Comparison of ENCODE assay signal across 8 cellular contexts in the genomic region with DNA sequence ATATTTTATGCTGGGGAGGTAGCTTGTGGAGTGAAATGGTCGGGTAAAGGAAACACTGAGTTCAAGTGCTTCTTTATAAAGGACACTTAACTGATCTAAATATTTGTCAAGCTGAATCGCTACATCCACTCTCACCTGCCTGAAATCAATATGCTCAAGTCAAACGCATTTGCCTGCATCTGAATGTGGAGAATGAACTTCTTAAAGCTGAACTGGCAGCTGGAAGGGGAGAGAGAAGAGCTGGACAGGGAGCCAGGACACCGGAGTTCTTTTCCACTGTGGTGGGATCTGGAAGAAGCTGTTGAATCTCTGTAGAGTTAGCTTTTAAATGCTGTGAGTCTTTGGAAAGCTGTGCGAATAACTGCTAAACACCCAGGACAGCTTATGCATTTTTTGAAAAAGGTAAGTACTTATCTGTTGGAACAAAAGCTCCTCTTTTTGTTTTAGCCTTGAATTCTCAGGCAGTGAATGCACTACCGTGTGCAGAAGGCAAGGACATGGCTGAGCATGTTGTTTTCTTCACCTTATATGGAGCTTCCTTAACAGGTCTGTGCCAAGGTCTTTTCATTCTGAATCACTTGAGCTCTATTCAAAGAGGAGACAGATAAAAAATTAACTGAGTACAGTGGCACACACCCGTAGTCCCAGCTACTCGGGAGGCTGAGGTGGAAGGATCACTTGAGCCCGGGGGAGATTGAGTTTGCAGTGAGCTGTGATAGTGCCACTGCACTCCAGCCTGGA.
DNase-seq lines count a peak whose midpoint lies in the region; ATAC-seq and TF ChIP-seq lines count a peak whose summit lies in the region.

No MANE protein-coding gene starts in this region.

- TF ChIP-seq EP300 in stomach (IDR thresholded peaks at IDR 0.05), result no peak

- no peak for TF ChIP-seq POLR2A in stomach (IDR thresholded peaks at IDR 0.05)

- H3K27ac Mint-ChIP-seq in activated CD4-positive, alpha-beta T cell treated with anti-CD3 and anti-CD28 coated beads for 36 hours, result peak overlapping the region; percentile 80

- H3K36me3 Mint-ChIP-seq in activated CD4-positive, alpha-beta T cell treated with anti-CD3 and anti-CD28 coated beads for 36 hours (ENCODE audit: low read depth), result no peaks in the 10 kb centered on the region

- peak; percentile 21 for DNase-seq in activated CD4-positive, alpha-beta T cell treated with anti-CD3 and anti-CD28 coated beads for 36 hours
- DNase-seq in activated CD4-positive, alpha-beta T cell treated with anti-CD3 and anti-CD28 coated beads, Interleukin-2, amount 50 U/mL, for 1 hour, result no peak
- DNase-seq in NCI-H510A (lab: John Stamatoyannopoulos, UW) (peak; percentile 15), stomach (no peak), SIG-M5 (lab: John Stamatoyannopoulos, UW) (no peak), Kasumi-1 (lab: John Stamatoyannopoulos, UW) (no peak), HEK293T (ENCODE audit: extremely low spot score) (no peak)

- ATAC-seq in activated CD4-positive, alpha-beta T cell treated with anti-CD3 and anti-CD28 coated beads for 36 hours, result peak; percentile 63

- H3K27ac ChIP-seq in esophagus (ENCODE audit: low read depth in 2 of 2, low read length in 1 of 2) (peak overlapping the region; percentile 88 to 94), stomach (peak overlapping the region in 4 of 5 donors; percentile 31 to 67 (median 62))

- CTCF ChIA-PET in activated CD4-positive, alpha-beta T cell treated with anti-CD3 and anti-CD28 coated beads for 36 hours (lab: Charles Lee), result interaction anchor here (0.9 to 2.6 kb wide), 4 partner anchors 10 to 121 kb away, joined by 3 to 17 read pairs (median 5); no protein-coding TSS in a partner anchor
- CTCF ChIA-PET in HEK293T (lab: Yijun Ruan, JAX), result no interaction called here

- WGBS in esophagus, 2 donors, result 35 to 45% methylated on average over 9 of the region's 9 CpGs
- WGBS in stomach, 5 donors, result 50 to 59% (median 53%) methylated on average over 9 of the region's 9 CpGs

- peaks cover 15% of the 10 kb centered on the region for H3K4me1 Mint-ChIP-seq in activated CD4-positive, alpha-beta T cell treated with anti-CD3 and anti-CD28 coated beads for 36 hours

- H3K4me3 Mint-ChIP-seq in activated CD4-positive, alpha-beta T cell treated with anti-CD3 and anti-CD28 coated beads for 36 hours, result no peak overlapping the region

- peaks cover 0 to 3% of the 10 kb centered on the region in 2 donors for H3K9me3 ChIP-seq in esophagus (ENCODE audit: control insufficient read depth in 2 of 2, insufficient read depth in 1 of 2, low read depth in 1 of 2, low read length in 1 of 2)
- H3K9me3 ChIP-seq in stomach, result no peaks in the 10 kb centered on the region

- H3K4me3 ChIP-seq in esophagus (ENCODE audit: low read depth in 1 of 2, low read length in 2 of 2), result no peak overlapping the region
- no peak overlapping the region for H3K4me3 ChIP-seq in stomach

- H3K27me3 Mint-ChIP-seq in activated CD4-positive, alpha-beta T cell treated with anti-CD3 and anti-CD28 coated beads for 36 hours, result no peaks in the 10 kb centered on the region

- no peaks in the 10 kb centered on the region for H3K36me3 ChIP-seq in esophagus (ENCODE audit: control insufficient read depth in 2 of 2, insufficient read depth in 2 of 2, low read length in 1 of 2)
- no peaks in the 10 kb centered on the region for H3K36me3 ChIP-seq in stomach

- H3K27me3 ChIP-seq in esophagus (ENCODE audit: control insufficient read depth in 1 of 2, insufficient read depth in 2 of 2, low read length in 2 of 2) (no peaks in the 10 kb centered on the region), stomach (no peaks in the 10 kb centered on the region)

- intact Hi-C loops in activated CD4-positive, alpha-beta T cell treated with anti-CD3 and anti-CD28 coated beads for 36 hours (cut with DNase I, micrococcal nuclease), result loop anchor here (1.0 to 5.0 kb wide), 9 partner anchors 9 to 232 kb away; no protein-coding TSS in a partner anchor
- intact Hi-C loops in stomach (cut with DNase I; ENCODE audit: low total_unique reads), result no loop called here

- POLR2A ChIA-PET in activated CD4-positive, alpha-beta T cell treated with anti-CD3 and anti-CD28 coated beads for 36 hours (lab: Charles Lee), result interaction anchor here (0.6 to 2.6 kb wide), 8 partner anchors 70 to 409 kb away, joined by 3 to 15 read pairs (median 3); partner anchors contain the start of gene KLF7
- POLR2A ChIA-PET in HEK293T (lab: Yijun Ruan, JAX), result interaction anchor here (0.7 to 0.8 kb wide), 2 partner anchors 13 to 17 kb away, joined by 3 read pairs; no protein-coding TSS in a partner anchor

- TF ChIP-seq CTCF in stomach (IDR thresholded peaks at IDR 0.05), result no peak

- H3K9me3 Mint-ChIP-seq in activated CD4-positive, alpha-beta T cell treated with anti-CD3 and anti-CD28 coated beads for 36 hours (ENCODE audit: low read depth), result peaks cover 3% of the 10 kb centered on the region

- H3K4me1 ChIP-seq in esophagus (ENCODE audit: control insufficient read depth in 2 of 2, insufficient read depth in 2 of 2, low read length in 1 of 2) (peaks cover 3 to 7% of the 10 kb centered on the region in 2 donors), stomach (peaks cover 0 to 16% (median 8%) of the 10 kb centered on the region in 4 donors)

TF ChIP-seq in HEK293T, 16 proteins besides CTCF, POLR2A, EP300 and RAD21:
- TF ChIP-seq SP1 (IDR thresholded peaks at IDR 0.05) (no peak), FOXA1 (IDR thresholded peaks at IDR 0.05) (no peak), NFRKB (IDR thresholded peaks at IDR 0.05) (no peak), ELF4 (IDR thresholded peaks at IDR 0.05) (no peak), PKNOX1 (IDR thresholded peaks at IDR 0.05) (no peak), CTBP1 (IDR thresholded peaks at IDR 0.05; ENCODE audit: borderline replicate concordance) (no peak), FOXM1 (IDR thresholded peaks at IDR 0.05; ENCODE audit: borderline replicate concordance) (no peak)

Comparison
In these comparisons a context has a peak if more than half of its experiments do, and no peak if none do; other contexts are left out.
1. DNase-seq: peak in activated CD4-positive, alpha-beta T cell treated with anti-CD3 and anti-CD28 coated beads for 36 hours (single experiment) and NCI-H510A (single experiment); none in activated CD4-positive, alpha-beta T cell treated with anti-CD3 and anti-CD28 coated beads, Interleukin-2, amount 50 U/mL, for 1 hour (single experiment), stomach (single experiment), SIG-M5 (single experiment), Kasumi-1 (0 of 2) and HEK293T (single experiment).